Comparison of ENCODE assay signal across 17 cellular contexts in genomic region chr1:116389013-116389412, GRCh38. TPM values are rescaled to one million over a fixed set of nuclear protein-coding genes. Genes with fewer than 3 reads are reported as not detected.
A peak's percentile ranks its signal among the peaks of the same experiment; 100 is the strongest.
DNase-seq lines count a peak whose midpoint lies in the region; ATAC-seq, FAIRE-seq and TF ChIP-seq lines count a peak whose summit lies in the region.
"Had no signal": no experiment of that assay in that cellular context is flagged by ENCODE, and none has a peak within 500 bp of the region (broad histone marks: within the 10 kb centered on the region; RNA-seq: fewer than 3 reads in every experiment).

No MANE protein-coding gene starts in this region.

- H3K9ac ChIP-seq in PC-3 (ENCODE audit: low read length): no peak overlapping the region
- H3K9ac ChIP-seq in GM12878 (ENCODE audit: control insufficient read depth, insufficient read depth, low read length): no peak overlapping the region
- H3K9ac ChIP-seq: BLaER1, neural progenitor cell had no signal

- no peaks in the 10 kb centered on the region for H3K9me3 Mint-ChIP-seq in activated CD4-positive, alpha-beta T cell treated with anti-CD3 and anti-CD28 coated beads, Interleukin-2, amount 10 ng/mL, durations not matched to agents 24 days and 14 days
- H3K9me3 Mint-ChIP-seq: neural progenitor cell had no signal

- H3K4me1 Mint-ChIP-seq in activated CD4-positive, alpha-beta T cell treated with anti-CD3 and anti-CD28 coated beads, Interleukin-2, amount 10 ng/mL, durations not matched to agents 24 days and 14 days: peaks cover 47% of the 10 kb centered on the region

- peaks cover 86% of the 10 kb centered on the region for H3K36me3 Mint-ChIP-seq in activated CD4-positive, alpha-beta T cell treated with anti-CD3 and anti-CD28 coated beads, Interleukin-2, amount 10 ng/mL, durations not matched to agents 24 days and 14 days (ENCODE audit: low read depth)

- TF ChIP-seq CTCF in PC-3 (conservative IDR thresholded peaks at IDR 0.05; ENCODE audit: low read depth, low read length) (no peak), GM12878 (IDR thresholded peaks at IDR 0.05 in 2 of 3, conservative IDR thresholded peaks at IDR 0.05 in 1 of 3; ENCODE audit: control insufficient read depth in 2 of 3, extremely low read depth in 1 of 3, insufficient read depth in 1 of 3, low read depth in 3 of 3, low read length in 3 of 3) (no peak), mucosa of descending colon (IDR thresholded peaks at IDR 0.05) (no peak)

- in situ Hi-C loops in GM12878 (cut with MboI): loop anchor here (10.0 kb wide), 1 partner anchor 686 kb away; no protein-coding TSS in a partner anchor

- no peaks in the 10 kb centered on the region for H3K27me3 Mint-ChIP-seq in activated CD4-positive, alpha-beta T cell treated with anti-CD3 and anti-CD28 coated beads, Interleukin-2, amount 10 ng/mL, durations not matched to agents 24 days and 14 days

- CTCF ChIA-PET in PC-3 (lab: Charles Lee) (no interaction called here), GM12878 (lab: Yijun Ruan, JAX) (no interaction called here)

- H3K79me2 ChIP-seq in PC-3 (ENCODE audit: low read length): peaks cover 6% of the 10 kb centered on the region
- peaks cover 14% of the 10 kb centered on the region for H3K79me2 ChIP-seq in GM12878 (ENCODE audit: control insufficient read depth, insufficient read depth, low read length)

- WGBS in GM12878 (ENCODE audit: insufficient coverage, insufficient replicate concordance, low lambda C conversion rate, missing lambda C conversion rate): 88% methylated on average over 2 of the region's 2 CpGs

- RAD21 ChIA-PET in GM12878 (lab: Charles Lee; ENCODE audit: unreplicated experiment): no interaction called here

- H3F3A ChIP-seq in PC-3 (ENCODE audit: low read length, unreplicated experiment): no peaks in the 10 kb centered on the region

- TF ChIP-seq POLR2A in GM12878 (IDR thresholded peaks at IDR 0.05; ENCODE audit: low read depth, low read length): no peak; the same call in 1 of the 2 replicates

- POLR2A ChIA-PET in PC-3 (lab: Charles Lee; ENCODE audit: unreplicated experiment) (interaction anchor here (0.5 kb wide), 1 partner anchor 357 kb away, joined by 4 read pairs; no protein-coding TSS in a partner anchor), GM12878 (lab: Charles Lee) (interaction anchor here (1.2 kb wide), 1 partner anchor 13 kb away, joined by 7 read pairs; no protein-coding TSS in a partner anchor)

- no peak for TF ChIP-seq EP300 in GM12878 (IDR thresholded peaks at IDR 0.05; ENCODE audit: borderline replicate concordance in 1 of 2, control insufficient read depth in 1 of 2, low read depth in 2 of 2, low read length in 2 of 2)

- no peak for ATAC-seq in PC-3
- no peak for ATAC-seq in GM12878
- peak; percentile 49 for ATAC-seq in mucosa of descending colon
- no peak for ATAC-seq in GM21390 (IDR thresholded peaks at IDR 0.05; ENCODE audit: unreplicated experiment)
- ATAC-seq: stimulated activated naive CD8-positive, alpha-beta T cell treated with anti-CD3 and anti-CD28 coated beads, Interleukin-15, Interleukin-2, amounts not matched to agents 100 U/mL and 50 U/mL, for 24 hours had no signal

- no peak overlapping the region for H3K4me3 ChIP-seq in PC-3 (ENCODE audit: low read length)
- H3K4me3 ChIP-seq in GM12878: no peak overlapping the region
- H3K4me3 ChIP-seq in mucosa of descending colon: no peak overlapping the region
- H3K4me3 ChIP-seq: BLaER1, MG63, neural progenitor cell had no signal

- H4K20me1 ChIP-seq in PC-3 (ENCODE audit: low read length): no peaks in the 10 kb centered on the region
- H4K20me1 ChIP-seq in GM12878 (ENCODE audit: control insufficient read depth, insufficient read depth): no peaks in the 10 kb centered on the region; the same call in 1 of the 2 replicates

- BruUV-seq in PC-3 (replicated peaks; lab: Mats Ljungman, UMichigan) (TSS peak; percentile 48), GM12878 (replicated peaks; lab: Mats Ljungman, UMichigan) (TSS peak; percentile 16)

- H3K27ac Mint-ChIP-seq in activated CD4-positive, alpha-beta T cell treated with anti-CD3 and anti-CD28 coated beads, Interleukin-2, amount 10 ng/mL, durations not matched to agents 24 days and 14 days: peak overlapping the region; percentile 37
- H3K27ac Mint-ChIP-seq: neural progenitor cell had no signal

- H3K36me3 ChIP-seq in PC-3 (ENCODE audit: low read depth, low read length) (peaks cover 91% of the 10 kb centered on the region), GM12878 (ENCODE audit: control insufficient read depth in 2 of 2, insufficient read depth in 2 of 2, low read length in 1 of 2) (peaks cover 36 to 68% of the 10 kb centered on the region in 2 experiments), mucosa of descending colon (ENCODE audit: low read depth) (peaks cover 7% of the 10 kb centered on the region)

- no peaks in the 10 kb centered on the region for H3K27me3 ChIP-seq in PC-3 (ENCODE audit: low read length)
- no peaks in the 10 kb centered on the region for H3K27me3 ChIP-seq in GM12878 (replicated peaks in 1 of 2; ENCODE audit: control insufficient read depth in 2 of 2, insufficient read depth in 2 of 2, low read length in 1 of 2)
- H3K27me3 ChIP-seq: BLaER1, MG63, neural progenitor cell had no signal

- H3K9me3 ChIP-seq in PC-3 (ENCODE audit: low read length): no peaks in the 10 kb centered on the region
- no peaks in the 10 kb centered on the region for H3K9me3 ChIP-seq in GM12878 (replicated peaks; ENCODE audit: control insufficient read depth, insufficient read depth, low read length)
- no peaks in the 10 kb centered on the region for H3K9me3 ChIP-seq in mucosa of descending colon
- H3K9me3 ChIP-seq: BLaER1, MG63 had no signal

- DNase-seq in activated CD4-positive, alpha-beta T cell treated with anti-CD3 and anti-CD28 coated beads, Interleukin-2, amount 10 ng/mL, durations not matched to agents 24 days and 14 days: no peak
- no peak for DNase-seq in activated CD4-positive, alpha-beta T cell treated with anti-CD3 and anti-CD28 coated beads, Interleukin-2, amount 50 U/mL, for 48 hours
- DNase-seq in PC-3: no peak
- DNase-seq in GM12878 (ENCODE audit: low read depth, low spot score): no peak
- no peak for DNase-seq in mucosa of descending colon
- no peak for DNase-seq in NCI-H1105 treated with DMSO at 0.1 percent for 48 hours (lab: John Stamatoyannopoulos, UW)
- no peak for DNase-seq in NCI-H82 (lab: John Stamatoyannopoulos, UW)
- DNase-seq: amygdala; DMS53; MG63; NCI-H187; NCI-H345; NK-92 treated with Interleukin-12 subunit alpha and Interleukin-12 subunit beta, amount 100 ng/mL, for 24 hours; stimulated activated naive CD8-positive, alpha-beta T cell treated with anti-CD3 and anti-CD28 coated beads, Interleukin-15, Interleukin-2, amounts not matched to agents 100 U/mL and 50 U/mL, for 24 hours had no signal

- H3K4me3 Mint-ChIP-seq in activated CD4-positive, alpha-beta T cell treated with anti-CD3 and anti-CD28 coated beads, Interleukin-2, amount 10 ng/mL, durations not matched to agents 24 days and 14 days: no peak overlapping the region
- H3K4me3 Mint-ChIP-seq: neural progenitor cell had no signal

- SMC1A ChIA-PET in GM12878 (lab: Charles Lee; ENCODE audit: uncharacterized antibody, unreplicated experiment): interaction anchor here (0.5 to 4.5 kb wide), 5 partner anchors 8 to 683 kb away, joined by 3 to 23 read pairs (median 4); no protein-coding TSS in a partner anchor

- H3K4me2 ChIP-seq in PC-3 (ENCODE audit: low read length) (no peak overlapping the region), GM12878 (ENCODE audit: control insufficient read depth, insufficient read depth) (no peak overlapping the region)
- H3K4me2 ChIP-seq: BLaER1, neural progenitor cell had no signal

- no peak for TF ChIP-seq RAD21 in GM12878 (IDR thresholded peaks at IDR 0.05; ENCODE audit: insufficient read depth, low read depth, low read length)

- intact Hi-C loops in activated CD4-positive, alpha-beta T cell treated with anti-CD3 and anti-CD28 coated beads, Interleukin-2, amount 10 ng/mL, durations not matched to agents 24 days and 14 days (cut with micrococcal nuclease): loop anchor here (2.0 kb wide), 1 partner anchor 14 kb away; no protein-coding TSS in a partner anchor
- intact Hi-C loops in PC-3 (cut with micrococcal nuclease) (no loop called here), GM12878 (cut with micrococcal nuclease; ENCODE audit: unreplicated experiment) (no loop called here), mucosa of descending colon (cut with DNase I, micrococcal nuclease) (no loop called here)

- H3K4me1 ChIP-seq in PC-3 (ENCODE audit: insufficient read depth, low read length): no peaks in the 10 kb centered on the region
- H3K4me1 ChIP-seq in GM12878 (ENCODE audit: control insufficient read depth, insufficient read depth, low read length): peaks cover 14% of the 10 kb centered on the region
- H3K4me1 ChIP-seq in mucosa of descending colon (ENCODE audit: low read depth): peaks cover 14% of the 10 kb centered on the region
- H3K4me1 ChIP-seq: BLaER1, neural progenitor cell had no signal

- H3K27ac ChIP-seq in PC-3 (ENCODE audit: low read length): no peak overlapping the region
- peak overlapping the region; percentile 35; the same call in 1 of the 2 replicates for H3K27ac ChIP-seq in GM12878 (ENCODE audit: control insufficient read depth, insufficient read depth)
- H3K27ac ChIP-seq: BLaER1, neural progenitor cell had no signal

- no peaks in the 10 kb centered on the region for H3K9me2 ChIP-seq in PC-3 (replicated peaks; ENCODE audit: low read length)

- FAIRE-seq in GM12878 (lab: Jason Lieb, UNC): no peak

- H2AFZ ChIP-seq in PC-3 (ENCODE audit: low read length) (no peak overlapping the region), GM12878 (ENCODE audit: control insufficient read depth, low read depth, low read length) (no peak overlapping the region)
- H2AFZ ChIP-seq: neural progenitor cell had no signal

RNA-seq across cellular contexts. Expression of gene ATP1A1, which starts 16.0 kb away (rescaled TPM):
- total RNA-seq in activated CD4-positive, alpha-beta T cell treated with anti-CD3 and anti-CD28 coated beads, Interleukin-2, amount 10 ng/mL, durations not matched to agents 24 days and 14 days: 252 and 261 TPM in 2 replicates
- total RNA-seq in PC-3 (2014; rRNA removed): 154 and 181 TPM in 2 replicates
- 448 and 474 TPM in 2 replicates for total RNA-seq in GM12878 (2013; cell fraction: nucleolus; rRNA removed)
- 247 and 262 TPM in 2 replicates for total RNA-seq in GM12878 (2014; rRNA removed)
- 122 and 125 TPM in 2 replicates for total RNA-seq in GM12878 (2014; rRNA removed; fragmentation: Illumina TruSeq; extraction: Trizol)
- 359 and 374 TPM in 2 replicates for total RNA-seq in GM12878 (2021)
- 247 TPM for polyA plus RNA-seq in GM12878 (2011; ENCODE audit: low read depth)
- 472 and 566 TPM in 2 replicates for polyA plus RNA-seq in GM12878 (2011; rRNA removed)
- 544 and 594 TPM in 2 replicates for polyA plus RNA-seq in GM12878 (2011; cell fraction: cytosol; rRNA removed)
- 334 and 377 TPM in 2 replicates for polyA plus RNA-seq in GM12878 (2011; cell fraction: nucleus; rRNA removed)
- 277 and 312 TPM in 2 replicates for polyA plus RNA-seq in GM12878 (2012)
- polyA plus RNA-seq in GM12878 (2014; fragmentation: Illumina TruSeq; extraction: Trizol): 348 and 375 TPM in 2 replicates
- 100 to 1,000 TPM; 113 to 151 TPM for polyA plus RNA-seq in GM12878 (2014; fragmentation: Nextera tagmentation; extraction: Ambion mirVana)
- polyA plus RNA-seq in GM12878 (2014; rRNA removed): 324 and 340 TPM in 2 replicates
- polyA plus RNA-seq in GM12878 (2016; fragmentation: Nextera tagmentation; extraction: Ambion mirVana): 100 to 1,000 TPM; 308 to 318 TPM
- 882 and 896 TPM in 2 replicates for polyA minus RNA-seq in GM12878 (2011; rRNA and poly(A)+ RNA removed)
- 201 and 236 TPM in 2 replicates for polyA minus RNA-seq in GM12878 (2011; cell fraction: cytosol; rRNA and poly(A)+ RNA removed)
- 193 and 239 TPM in 2 replicates for polyA minus RNA-seq in GM12878 (2011; cell fraction: nucleus; rRNA and poly(A)+ RNA removed)
- 1,000 to 10,000 TPM; 1,136 to 3,461 (median 1,634) TPM for total RNA-seq in mucosa of descending colon
